8 cellular contexts compared by ENCODE assay signal in genomic region chr6:163661271-163661671, GRCh38.
DNase-seq lines count a peak whose midpoint lies in the region; ATAC-seq lines count a peak whose summit lies in the region.

No MANE protein-coding gene starts in this region.

- no peaks in the 10 kb centered on the region for H3K27me3 ChIP-seq in right cardiac atrium (ENCODE audit: control insufficient read depth, insufficient read depth)

- no peak overlapping the region for H3K27ac ChIP-seq in right cardiac atrium (ENCODE audit: low read length)

- ATAC-seq in GM18519 (IDR thresholded peaks at IDR 0.05; ENCODE audit: low FRiP score, unreplicated experiment) (peak; percentile 99), GM21528 (IDR thresholded peaks at IDR 0.05; ENCODE audit: low FRiP score, unreplicated experiment) (peak; percentile 99), HG03342 (IDR thresholded peaks at IDR 0.05; ENCODE audit: unreplicated experiment) (peak; percentile 93), right cardiac atrium (peak; percentile 23 to 30)

- DNase-seq in right cardiac atrium (peak in 1 of 3 donors; percentile 29), GF-D8 (lab: John Stamatoyannopoulos, UW) (no peak), HuH-7.5 (ENCODE audit: low spot score) (no peak), NCI-H1105 treated with DMSO at 0.1 percent for 48 hours (lab: John Stamatoyannopoulos, UW) (no peak), ACHN (no peak)

- WGBS in right cardiac atrium: 54% methylated on average over 1 of the region's 1 CpG

- H3K4me1 ChIP-seq in right cardiac atrium (ENCODE audit: control insufficient read depth, insufficient read depth, low read length): peaks cover 4% of the 10 kb centered on the region

- no peak overlapping the region for H3K4me3 ChIP-seq in right cardiac atrium (ENCODE audit: low read length)

- in situ Hi-C loops in ACHN (cut with HindIII; ENCODE audit: low pct_ligation_motif_present, low pct_unique_long_range_greater_than_20kb, low sequenced_read_pairs): no loop called here

- H3K9me3 ChIP-seq in right cardiac atrium (ENCODE audit: control insufficient read depth, low read length): no peaks in the 10 kb centered on the region

- intact Hi-C loops in right cardiac atrium (cut with DNase I): no loop called here

Comparison
In these comparisons a context has a peak if more than half of its experiments do, and no peak if none do; other contexts are left out.
1. ATAC-seq: peak in every context shown above with its lines; median percentile 99 in GM18519; 99 in GM21528; 93 in HG03342; 26 in right cardiac atrium.